ENCODE assay signal across 1 cellular context in the genomic region with DNA sequence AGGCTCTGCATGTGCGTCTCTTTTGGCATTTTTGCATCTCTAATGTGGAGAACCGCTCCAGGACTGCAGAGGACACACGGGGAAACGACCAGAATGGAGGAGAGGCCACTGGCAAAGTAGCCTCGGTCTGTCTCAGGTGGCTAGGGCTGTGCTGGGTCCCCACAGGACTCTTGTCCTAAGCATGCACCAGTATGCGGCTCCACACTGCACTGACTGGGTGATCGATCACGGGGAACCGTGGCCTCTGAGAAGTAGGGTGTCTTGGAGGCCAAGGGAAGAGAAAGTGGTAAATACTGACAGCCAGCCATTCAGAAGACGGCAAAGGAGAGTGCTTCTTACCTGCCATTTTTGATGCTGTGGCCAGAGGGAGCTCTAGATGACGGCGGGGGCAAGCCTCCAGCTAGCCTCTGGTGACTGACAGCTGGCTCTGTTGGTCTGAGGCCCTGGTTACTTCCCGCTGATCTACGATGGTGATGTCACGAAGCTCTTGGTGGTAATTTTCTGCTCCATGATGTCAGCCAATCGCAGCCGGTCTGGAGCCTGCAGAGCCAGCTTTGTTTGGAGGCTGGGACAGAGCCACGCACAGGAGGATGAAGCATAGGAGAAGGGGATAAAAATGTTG.
TF ChIP-seq lines count a peak whose summit lies in the region.

No MANE protein-coding gene starts in this region.

TF ChIP-seq in SK-N-SH, 30 proteins besides CTCF, POLR2A, EP300 and RAD21 (continued from another document):
- TF ChIP-seq, protein P1, sequence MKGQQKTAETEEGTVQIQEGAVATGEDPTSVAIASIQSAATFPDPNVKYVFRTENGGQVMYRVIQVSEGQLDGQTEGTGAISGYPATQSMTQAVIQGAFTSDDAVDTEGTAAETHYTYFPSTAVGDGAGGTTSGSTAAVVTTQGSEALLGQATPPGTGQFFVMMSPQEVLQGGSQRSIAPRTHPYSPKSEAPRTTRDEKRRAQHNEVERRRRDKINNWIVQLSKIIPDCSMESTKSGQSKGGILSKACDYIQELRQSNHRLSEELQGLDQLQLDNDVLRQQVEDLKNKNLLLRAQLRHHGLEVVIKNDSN (IDR thresholded peaks at IDR 0.05; ENCODE audit: borderline replicate concordance, low read depth), result no peak
- TF ChIP-seq FOXJ3 (CRISPR knock-in tag; IDR thresholded peaks at IDR 0.05) (no peak), TAF1 (IDR thresholded peaks at IDR 0.05; ENCODE audit: borderline replicate concordance, low read depth, low read length) (no peak), YY1 (IDR thresholded peaks at IDR 0.05; ENCODE audit: low read depth) (no peak), MEF2A (IDR thresholded peaks at IDR 0.05; ENCODE audit: borderline replicate concordance, low read depth) (no peak), NFIC (IDR thresholded peaks at IDR 0.05; ENCODE audit: borderline replicate concordance) (no peak), GABPA (IDR thresholded peaks at IDR 0.05; ENCODE audit: low read depth) (no peak)
- TF ChIP-seq, protein P2, sequence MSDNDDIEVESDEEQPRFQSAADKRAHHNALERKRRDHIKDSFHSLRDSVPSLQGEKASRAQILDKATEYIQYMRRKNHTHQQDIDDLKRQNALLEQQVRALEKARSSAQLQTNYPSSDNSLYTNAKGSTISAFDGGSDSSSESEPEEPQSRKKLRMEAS (IDR thresholded peaks at IDR 0.05; ENCODE audit: low read depth), result no peak
- TF ChIP-seq, protein P3, sequence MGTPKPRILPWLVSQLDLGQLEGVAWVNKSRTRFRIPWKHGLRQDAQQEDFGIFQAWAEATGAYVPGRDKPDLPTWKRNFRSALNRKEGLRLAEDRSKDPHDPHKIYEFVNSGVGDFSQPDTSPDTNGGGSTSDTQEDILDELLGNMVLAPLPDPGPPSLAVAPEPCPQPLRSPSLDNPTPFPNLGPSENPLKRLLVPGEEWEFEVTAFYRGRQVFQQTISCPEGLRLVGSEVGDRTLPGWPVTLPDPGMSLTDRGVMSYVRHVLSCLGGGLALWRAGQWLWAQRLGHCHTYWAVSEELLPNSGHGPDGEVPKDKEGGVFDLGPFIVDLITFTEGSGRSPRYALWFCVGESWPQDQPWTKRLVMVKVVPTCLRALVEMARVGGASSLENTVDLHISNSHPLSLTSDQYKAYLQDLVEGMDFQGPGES (IDR thresholded peaks at IDR 0.05; ENCODE audit: low read depth, low read length), result no peak
TF ChIP-seq in SK-N-SH: peak in this region for 0.
